In the genomic region with DNA sequence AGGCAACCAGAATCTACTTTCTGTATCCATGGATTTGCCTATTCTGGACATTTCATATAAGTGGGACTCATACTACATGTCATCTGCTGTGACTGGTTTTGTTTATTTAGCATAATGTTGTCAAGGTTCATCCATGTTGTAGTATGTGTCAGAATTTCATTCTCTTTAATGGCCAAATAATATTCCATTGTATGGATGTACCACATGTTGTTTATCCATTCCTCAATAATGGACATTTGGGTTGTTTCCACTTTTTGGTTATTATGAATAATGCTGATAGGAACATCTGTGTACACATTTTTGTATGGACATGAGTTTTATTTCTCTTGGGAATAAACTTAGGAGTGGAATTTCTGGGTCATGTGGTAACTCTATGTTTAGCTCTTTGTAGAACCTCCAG, we compare ENCODE assay signal across 7 cellular contexts.
"Had no signal": no experiment of that assay in that cellular context is flagged by ENCODE, and none has a peak within 500 bp of the region (broad histone marks: within the 10 kb centered on the region; RNA-seq: fewer than 3 reads in every experiment).

No MANE protein-coding gene starts in this region.

- H2AFZ ChIP-seq: GM23338 had no signal

- H3K27ac ChIP-seq: KMS-11 had no signal

- DNase-seq: H9, HCEC 1CT, HFFc6, KBM-7 had no signal

- H3K9ac ChIP-seq: KMS-11 had no signal

- ATAC-seq: GM23338, HepG2 had no signal

- H3K4me3 ChIP-seq: GM23338 had no signal

- H3K4me2 ChIP-seq: GM23338, KMS-11 had no signal
